In the genomic region with DNA sequence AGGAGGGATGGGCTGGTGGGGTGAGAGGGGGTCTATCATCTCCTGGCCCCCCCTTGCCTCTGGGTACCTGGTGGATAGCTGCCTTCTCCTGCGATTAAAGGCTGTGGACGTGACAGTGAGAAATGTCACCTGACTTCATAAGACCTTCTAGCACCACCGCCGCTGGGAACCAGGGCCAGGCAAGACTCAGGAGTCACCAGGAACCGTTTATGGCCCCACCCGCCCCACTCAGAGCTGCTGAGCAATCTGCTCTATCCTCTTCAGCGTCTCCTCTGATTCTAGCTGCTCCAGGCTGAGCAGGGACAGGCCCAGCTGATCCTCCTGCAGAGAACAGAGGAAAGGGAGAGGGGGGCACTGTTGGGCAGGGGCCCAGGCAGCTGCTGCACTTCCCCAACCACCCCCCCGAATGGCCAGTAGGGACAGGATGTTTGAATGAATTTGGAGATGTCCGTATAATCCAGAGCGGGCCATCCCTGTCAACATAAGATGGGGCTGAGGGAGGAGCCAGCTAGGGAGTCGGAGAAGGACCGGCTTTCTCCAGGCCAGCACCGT, we compare ENCODE assay signal across 25 cellular contexts. TPM values are rescaled to one million over a fixed set of nuclear protein-coding genes. Genes with fewer than 3 reads are reported as not detected.
"Had no signal": no experiment of that assay in that cellular context is flagged by ENCODE, and none has a peak within 500 bp of the region (broad histone marks: within the 10 kb centered on the region; RNA-seq: fewer than 3 reads in every experiment).

No MANE protein-coding gene starts in this region.

- H3K4me3 ChIP-seq: SJCRH30, SK-N-MC had no signal

- H3K9me3 ChIP-seq: SJCRH30 had no signal

- H3K27ac ChIP-seq: SJCRH30, SK-N-MC had no signal

- DNase-seq: activated CD4-positive, alpha-beta T cell treated with anti-CD3 and anti-CD28 coated beads, Interleukin-2, amount 10 ng/mL, durations not matched to agents 24 days and 14 days; activated CD4-positive, alpha-beta T cell treated with anti-CD3 and anti-CD28 coated beads, Interleukin-2, amount 50 U/mL, for 4 hours; activated CD8-positive, alpha-beta T cell treated with anti-CD3 and anti-CD28 coated beads for 36 hours; activated naive CD4-positive, alpha-beta T cell treated with anti-CD3 and anti-CD28 coated beads, Interleukin-2, amount 10 ng/mL, durations not matched to agents 7 days and 5 days; activated naive CD8-positive, alpha-beta T cell treated with anti-CD3 and anti-CD28 coated beads, Interleukin-2, amount 50 U/mL, for 24 hours; activated T-cell treated with anti-CD3 and anti-CD28 coated beads, Interleukin-2, amount 50 U/mL, for 24 hours; anterior cingulate cortex; caudate nucleus; cerebellar nuclear complex; NCI-H1092 treated with DMSO at 0.1 percent for 48 hours; NCI-H1417; NCI-H146; NCI-H187; NCI-H2029 treated with DMSO at 0.1 percent for 48 hours; NCI-H2107; NCI-H2171; NCI-H510A; SHP77; SJCRH30; T1000 had no signal

- H3K27me3 ChIP-seq: SJCRH30 had no signal

- H3K4me1 ChIP-seq: SJCRH30 had no signal

RNA-seq across cellular contexts. Expression of a gene that starts 10.9 kb away (rescaled TPM):
- total RNA-seq: activated CD4-positive, alpha-beta T cell treated with anti-CD3 and anti-CD28 coated beads, Interleukin-2, amount 10 ng/mL, durations not matched to agents 24 days and 14 days; activated CD8-positive, alpha-beta memory T cell treated with anti-CD3 and anti-CD28 coated beads for 36 hours; activated CD8-positive, alpha-beta T cell treated with anti-CD3 and anti-CD28 coated beads for 36 hours; SJCRH30; T-helper 1 cell treated with Interleukin-12 subunit alpha and Interleukin-12 subunit beta and Interleukin-4 antibody, amounts not matched to agents 30 ng/mL and 1 ng/mL, for 36 hours; T-helper 2 cell treated with Interferon-gamma antibody and Interleukin-4, amounts not matched to agents 100 ng/mL and 5 ng/mL, for 36 hours had no signal

RNA-seq across cellular contexts. Expression of a gene that starts 28.8 kb away (rescaled TPM):
- total RNA-seq: activated CD4-positive, alpha-beta T cell treated with anti-CD3 and anti-CD28 coated beads, Interleukin-2, amount 10 ng/mL, durations not matched to agents 24 days and 14 days; activated CD8-positive, alpha-beta memory T cell treated with anti-CD3 and anti-CD28 coated beads for 36 hours; activated CD8-positive, alpha-beta T cell treated with anti-CD3 and anti-CD28 coated beads for 36 hours; M059J; T-helper 1 cell treated with Interleukin-12 subunit alpha and Interleukin-12 subunit beta and Interleukin-4 antibody, amounts not matched to agents 30 ng/mL and 1 ng/mL, for 36 hours; T-helper 2 cell treated with Interferon-gamma antibody and Interleukin-4, amounts not matched to agents 100 ng/mL and 5 ng/mL, for 36 hours had no signal
